In genomic region chr12:95435355-95435754, GRCh38 we compare ENCODE assay signal across 2 cellular contexts.
A peak's percentile ranks its signal among the peaks of the same experiment; 100 is the strongest.
TF ChIP-seq lines count a peak whose summit lies in the region.

No MANE protein-coding gene starts in this region.

TF ChIP-seq in HepG2, 621 proteins besides CTCF, POLR2A, EP300 and RAD21:
- TF ChIP-seq GTF3A (CRISPR knock-in tag; conservative IDR thresholded peaks at IDR 0.05) (no peak), ZBTB40 (IDR thresholded peaks at IDR 0.05) (peak; percentile 66), ZBTB40 (CRISPR knock-in tag; IDR thresholded peaks at IDR 0.05) (no peak)
- TF ChIP-seq, protein P1, sequence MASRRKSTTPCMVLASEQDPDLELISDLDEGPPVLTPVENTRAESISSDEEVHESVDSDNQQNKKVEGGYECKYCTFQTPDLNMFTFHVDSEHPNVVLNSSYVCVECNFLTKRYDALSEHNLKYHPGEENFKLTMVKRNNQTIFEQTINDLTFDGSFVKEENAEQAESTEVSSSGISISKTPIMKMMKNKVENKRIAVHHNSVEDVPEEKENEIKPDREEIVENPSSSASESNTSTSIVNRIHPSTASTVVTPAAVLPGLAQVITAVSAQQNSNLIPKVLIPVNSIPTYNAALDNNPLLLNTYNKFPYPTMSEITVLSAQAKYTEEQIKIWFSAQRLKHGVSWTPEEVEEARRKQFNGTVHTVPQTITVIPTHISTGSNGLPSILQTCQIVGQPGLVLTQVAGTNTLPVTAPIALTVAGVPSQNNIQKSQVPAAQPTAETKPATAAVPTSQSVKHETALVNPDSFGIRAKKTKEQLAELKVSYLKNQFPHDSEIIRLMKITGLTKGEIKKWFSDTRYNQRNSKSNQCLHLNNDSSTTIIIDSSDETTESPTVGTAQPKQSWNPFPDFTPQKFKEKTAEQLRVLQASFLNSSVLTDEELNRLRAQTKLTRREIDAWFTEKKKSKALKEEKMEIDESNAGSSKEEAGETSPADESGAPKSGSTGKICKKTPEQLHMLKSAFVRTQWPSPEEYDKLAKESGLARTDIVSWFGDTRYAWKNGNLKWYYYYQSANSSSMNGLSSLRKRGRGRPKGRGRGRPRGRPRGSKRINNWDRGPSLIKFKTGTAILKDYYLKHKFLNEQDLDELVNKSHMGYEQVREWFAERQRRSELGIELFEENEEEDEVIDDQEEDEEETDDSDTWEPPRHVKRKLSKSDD (CRISPR knock-in tag; IDR thresholded peaks at IDR 0.05; ENCODE audit: low read depth) = no peak

TF ChIP-seq in K562, 482 proteins besides CTCF, POLR2A, EP300 and RAD21:
- TF ChIP-seq ZBTB40 (IDR thresholded peaks at IDR 0.05) = peak; percentile 54
- TF ChIP-seq ZBTB40 (CRISPR knock-in tag; IDR thresholded peaks at IDR 0.05) = no peak
- no peak for TF ChIP-seq ZNF146 (CRISPR knock-in tag; IDR thresholded peaks at IDR 0.05; ENCODE audit: unreplicated experiment)
- no peak for TF ChIP-seq GTF2A2 (tag; IDR thresholded peaks at IDR 0.05)
